Comparison of ENCODE assay signal across 8 cellular contexts in the genomic region with DNA sequence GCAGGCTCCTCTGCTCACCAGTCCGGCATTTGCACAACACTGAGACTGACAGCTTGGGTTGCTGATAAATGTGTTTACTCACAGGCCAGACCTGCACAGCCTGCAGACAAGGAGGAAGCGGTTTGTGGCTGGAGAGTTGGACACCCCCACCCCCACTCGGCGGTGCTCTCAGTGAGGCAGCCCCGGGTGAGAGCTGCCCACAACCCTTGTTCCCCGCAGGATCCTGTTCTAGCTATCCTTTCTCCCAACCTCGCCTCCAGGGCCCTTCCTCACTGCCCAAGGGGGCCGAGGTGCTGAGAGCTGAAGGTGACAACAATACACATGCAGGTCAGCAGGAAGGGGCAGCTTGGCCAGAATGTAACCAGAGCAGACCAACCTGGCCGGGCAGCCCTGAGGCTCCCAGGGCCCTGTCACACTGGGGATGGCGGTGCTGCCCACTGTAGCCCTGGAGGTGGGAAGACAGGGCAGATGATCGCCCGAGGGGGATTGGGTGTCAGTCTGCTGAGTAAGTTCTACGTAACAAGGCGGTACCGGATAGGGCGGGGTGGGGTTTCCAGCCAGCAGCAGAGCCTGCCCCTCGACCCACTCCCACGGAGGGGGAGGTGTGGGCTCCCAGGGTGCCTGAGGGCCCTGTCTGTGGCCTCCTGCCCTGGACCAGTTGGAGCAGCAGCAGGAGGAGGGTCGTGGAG. TPM values are rescaled to one million over a fixed set of nuclear protein-coding genes. Genes with fewer than 3 reads are reported as not detected.
DNase-seq lines count a peak whose midpoint lies in the region; ATAC-seq and TF ChIP-seq lines count a peak whose summit lies in the region.

No MANE protein-coding gene starts in this region.

- peak overlapping the region; percentile 50 for H3K27ac ChIP-seq in naive thymus-derived CD4-positive, alpha-beta T cell (ENCODE audit: low read depth, low read length)
- H3K27ac ChIP-seq in sigmoid colon: peak overlapping the region in 1 of 4 donors; percentile 42

- TF ChIP-seq CTCF in cardiac fibroblast (IDR thresholded peaks at IDR 0.05; ENCODE audit: low read depth, low read length) (no peak), sigmoid colon (IDR thresholded peaks at IDR 0.05) (no peak)

- peaks cover 0 to 42% (median 9%) of the 10 kb centered on the region in 3 experiments for H3K36me3 ChIP-seq in naive thymus-derived CD4-positive, alpha-beta T cell (ENCODE audit: control insufficient read depth in 2 of 3, insufficient read depth in 3 of 3, low read length in 3 of 3)
- peaks cover 11 to 51% (median 34%) of the 10 kb centered on the region in 4 donors for H3K36me3 ChIP-seq in sigmoid colon

- POLR2A ChIA-PET in T-cell (lab: Charles Lee): interaction anchor here (1.1 to 2.6 kb wide), 2 partner anchors 29 kb away, joined by 4 to 6 read pairs; no protein-coding TSS in a partner anchor
- POLR2A ChIA-PET in naive thymus-derived CD4-positive, alpha-beta T cell (lab: Charles Lee): interaction anchor here (0.9 to 1.4 kb wide), 2 partner anchors 16 to 21 kb away, joined by 3 read pairs; no protein-coding TSS in a partner anchor

- peak; percentile 52 to 53 for DNase-seq in stimulated activated CD4-positive, alpha-beta T cell treated with anti-CD3 and anti-CD28 coated beads, Interleukin-2, amount 100 ng/mL, for 24 hours
- no peak for DNase-seq in stimulated activated CD4-positive, alpha-beta T cell treated with anti-CD3 and anti-CD28 coated beads, Interleukin-12 subunit alpha, Interleukin-12 subunit beta, amount 100 ng/mL, for 4 hours
- peak in 33 of 34 experiments; percentile 50 to 86 (median 69) for DNase-seq in T-cell
- DNase-seq in cardiac fibroblast (ENCODE audit: low read depth in 2 of 2): peak; percentile 44 to 45
- DNase-seq in naive thymus-derived CD4-positive, alpha-beta T cell: peak in 3 of 9 donors; percentile 17 to 60 (median 53)
- DNase-seq in NCI-H524 (lab: John Stamatoyannopoulos, UW): no peak
- no peak for DNase-seq in sigmoid colon

- 52 to 71% methylated on average over 19 of the region's 19 CpGs for WGBS in sigmoid colon, 2 donors

- H3K9me3 Mint-ChIP-seq in T-cell: no peaks in the 10 kb centered on the region
- H3K9me3 Mint-ChIP-seq in naive thymus-derived CD4-positive, alpha-beta T cell: no peaks in the 10 kb centered on the region

- intact Hi-C loops in naive thymus-derived CD4-positive, alpha-beta T cell (cut with micrococcal nuclease): loop anchor here in 1 of 2 donors (5.0 kb wide), 1 partner anchor 1121 kb away; no protein-coding TSS in a partner anchor
- intact Hi-C loops in sigmoid colon (cut with DNase I): no loop called here

- peak overlapping the region; percentile 68 to 79 (median 68) for H3K4me3 Mint-ChIP-seq in T-cell
- H3K4me3 Mint-ChIP-seq in naive thymus-derived CD4-positive, alpha-beta T cell: peak overlapping the region; percentile 50 to 84 (median 66)

- peaks cover 22 to 34% of the 10 kb centered on the region in 2 donors for H3K4me1 ChIP-seq in naive thymus-derived CD4-positive, alpha-beta T cell (ENCODE audit: control insufficient read depth in 2 of 2, insufficient read depth in 2 of 2, low read length in 2 of 2)
- peaks cover 0 to 15% (median 10%) of the 10 kb centered on the region in 4 donors for H3K4me1 ChIP-seq in sigmoid colon

- H3K27me3 Mint-ChIP-seq in T-cell: no peaks in the 10 kb centered on the region
- no peaks in the 10 kb centered on the region for H3K27me3 Mint-ChIP-seq in naive thymus-derived CD4-positive, alpha-beta T cell

- H3K27me3 ChIP-seq in naive thymus-derived CD4-positive, alpha-beta T cell (ENCODE audit: control insufficient read depth in 2 of 2, insufficient read depth in 2 of 2, low read length in 2 of 2): no peaks in the 10 kb centered on the region
- peaks cover 17 to 29% (median 17%) of the 10 kb centered on the region in 3 donors for H3K27me3 ChIP-seq in sigmoid colon

- no peak for TF ChIP-seq POLR2A in sigmoid colon (IDR thresholded peaks at IDR 0.05)

- H3K9me3 ChIP-seq in naive thymus-derived CD4-positive, alpha-beta T cell (ENCODE audit: control insufficient read depth in 2 of 3, low read length in 3 of 3): no peaks in the 10 kb centered on the region
- no peaks in the 10 kb centered on the region for H3K9me3 ChIP-seq in sigmoid colon

- peaks cover 27 to 40% (median 40%) of the 10 kb centered on the region in 3 donors for H3K4me1 Mint-ChIP-seq in T-cell
- peaks cover 11 to 36% (median 21%) of the 10 kb centered on the region in 7 donors for H3K4me1 Mint-ChIP-seq in naive thymus-derived CD4-positive, alpha-beta T cell

- CTCF ChIA-PET in T-cell (lab: Charles Lee): no interaction called here
- CTCF ChIA-PET in naive thymus-derived CD4-positive, alpha-beta T cell (lab: Charles Lee): interaction anchor here (1.7 kb wide), 1 partner anchor 28 kb away, joined by 3 read pairs; no protein-coding TSS in a partner anchor

- peak overlapping the region; percentile 96 to 99 for H3K27ac Mint-ChIP-seq in T-cell
- peak overlapping the region; percentile 66 to 93 (median 86) for H3K27ac Mint-ChIP-seq in naive thymus-derived CD4-positive, alpha-beta T cell

- H3K4me3 ChIP-seq in cardiac fibroblast (replicated peaks in 1 of 2; ENCODE audit: low read depth in 2 of 2, low read length in 2 of 2) (no peak overlapping the region), sigmoid colon (no peak overlapping the region)
- peak overlapping the region; percentile 27 for H3K4me3 ChIP-seq in naive thymus-derived CD4-positive, alpha-beta T cell (ENCODE audit: low read length)

- ATAC-seq in HG03175 (IDR thresholded peaks at IDR 0.05; ENCODE audit: unreplicated experiment) (peak; percentile 41), T-cell (replicated peaks in 1 of 4) (peak; percentile 17 to 41 (median 22))
- peak; percentile 69 for ATAC-seq in naive thymus-derived CD4-positive, alpha-beta T cell

- no peak for TF ChIP-seq EP300 in sigmoid colon (IDR thresholded peaks at IDR 0.05)

- peaks cover 11% of the 10 kb centered on the region for H3K36me3 Mint-ChIP-seq in T-cell
- H3K36me3 Mint-ChIP-seq in naive thymus-derived CD4-positive, alpha-beta T cell: peaks cover 0 to 9% (median 1%) of the 10 kb centered on the region in 5 donors

RNA-seq across cellular contexts. Expression of a gene that starts 2.1 kb away (rescaled TPM):
- total RNA-seq in T-cell (100 to 1,000 TPM in 3 of 5 donors, 10 to 100 TPM in 2; 80.5 to 142 (median 107) TPM), sigmoid colon (1 to 10 TPM in 1 of 4 donors, under 1 TPM in 3; 0.36 to 7.6 (median 0.74) TPM)
- total RNA-seq in naive thymus-derived CD4-positive, alpha-beta T cell: 100 to 1,000 TPM in 2 of 5 experiments, 10 to 100 TPM in 3; 19.5 to 239 (median 87.6) TPM
- 10 to 100 TPM; 22.7 to 27.8 TPM for polyA plus RNA-seq in naive thymus-derived CD4-positive, alpha-beta T cell
- 1 to 10 TPM; 1.2 to 8.9 (median 3.5) TPM for polyA plus RNA-seq in sigmoid colon

RNA-seq across cellular contexts. Expression of a gene that starts 30.0 kb away (rescaled TPM):
- 10 to 100 TPM; 64.5 to 80.8 (median 72.7) TPM for total RNA-seq in T-cell
- 10 to 100 TPM; 67.7 to 97.0 (median 69.5) TPM for total RNA-seq in naive thymus-derived CD4-positive, alpha-beta T cell
- 10 to 100 TPM; 29.6 to 32.6 TPM for polyA plus RNA-seq in naive thymus-derived CD4-positive, alpha-beta T cell
- total RNA-seq in sigmoid colon: 10 to 100 TPM; 25.8 to 33.5 (median 30.2) TPM
- polyA plus RNA-seq in sigmoid colon: 10 to 100 TPM; 13.8 to 51.1 (median 26.6) TPM

RNA-seq across cellular contexts. Expression of a gene that starts 30.0 kb away (rescaled TPM):
- total RNA-seq in T-cell (10 to 100 TPM; 35.2 to 44.7 (median 36.8) TPM), sigmoid colon (10 to 100 TPM; 42.8 to 53.6 (median 45.1) TPM)
- 10 to 100 TPM; 29.6 to 49.8 (median 32.8) TPM for total RNA-seq in naive thymus-derived CD4-positive, alpha-beta T cell
- 10 to 100 TPM; 78.9 to 88.1 TPM for polyA plus RNA-seq in naive thymus-derived CD4-positive, alpha-beta T cell
- 10 to 100 TPM; 34.7 to 55.6 (median 49.9) TPM for polyA plus RNA-seq in sigmoid colon

RNA-seq across cellular contexts. Expression of a gene that starts 41.1 kb away (rescaled TPM):
- total RNA-seq in T-cell (under 1 TPM in 3 of 5 donors, not detected in 2; 0.12 to 0.13 (median 0.12) TPM), sigmoid colon (1 to 10 TPM in 2 of 4 donors, under 1 TPM in 2; 0.66 to 1.4 (median 0.95) TPM)
- total RNA-seq in naive thymus-derived CD4-positive, alpha-beta T cell: 1 to 10 TPM in 1 of 5 experiments, under 1 TPM in 1, not detected in 3; 0.85 to 5.7 TPM
- polyA plus RNA-seq in naive thymus-derived CD4-positive, alpha-beta T cell: not detected
- polyA plus RNA-seq in sigmoid colon: under 1 TPM in 1 of 3 donors, not detected in 2; 0.36 TPM

RNA-seq across cellular contexts. Expression of a gene that starts 48.7 kb away (rescaled TPM):
- total RNA-seq in T-cell (under 1 TPM in 1 of 5 donors, not detected in 4; 0.23 TPM), sigmoid colon (not detected)
- total RNA-seq in naive thymus-derived CD4-positive, alpha-beta T cell: under 1 TPM in 1 of 5 experiments, not detected in 4; 0.56 TPM
- not detected for polyA plus RNA-seq in naive thymus-derived CD4-positive, alpha-beta T cell
- not detected for polyA plus RNA-seq in sigmoid colon

Comparison
In these comparisons a context has a peak if more than half of its experiments do, and no peak if none do; other contexts are left out.
1. DNase-seq: peak in stimulated activated CD4-positive, alpha-beta T cell treated with anti-CD3 and anti-CD28 coated beads, Interleukin-2, amount 100 ng/mL, for 24 hours (2 of 2), T-cell (33 of 34) and cardiac fibroblast (2 of 2); none in stimulated activated CD4-positive, alpha-beta T cell treated with anti-CD3 and anti-CD28 coated beads, Interleukin-12 subunit alpha, Interleukin-12 subunit beta, amount 100 ng/mL, for 4 hours (single experiment), NCI-H524 (0 of 2) and sigmoid colon (single experiment).
2. Peak in every context shown above with its lines, with median percentiles within 50 percentile points of each other: ATAC-seq.